Comparison of ENCODE assay signal across 12 cellular contexts in genomic region chr4:54687887-54688841, GRCh38. TPM values are rescaled to one million over a fixed set of nuclear protein-coding genes. Genes with fewer than 3 reads are reported as not detected.
DNase-seq lines count a peak whose midpoint lies in the region; ATAC-seq and TF ChIP-seq lines count a peak whose summit lies in the region.
"Had no signal": no experiment of that assay in that cellular context is flagged by ENCODE, and none has a peak within 500 bp of the region (broad histone marks: within the 10 kb centered on the region; RNA-seq: fewer than 3 reads in every experiment).

No MANE protein-coding gene starts in this region.

- no peak overlapping the region for H3K27ac ChIP-seq in CD4-positive, alpha-beta memory T cell (ENCODE audit: low read depth, low read length)
- no peak overlapping the region for H3K27ac ChIP-seq in trophoblast cell (ENCODE audit: low read depth, low read length)
- H3K27ac ChIP-seq in OCI-LY7 (ENCODE audit: low read depth, low read length, poor library complexity, severe bottlenecking) = no peak overlapping the region

- no peak overlapping the region for H3K4ac ChIP-seq in trophoblast cell (ENCODE audit: low read depth, low read length)

- H2AK5ac ChIP-seq in trophoblast cell (ENCODE audit: low read length) = no peak overlapping the region

- H3K27me3 Mint-ChIP-seq in CD4-positive, alpha-beta memory T cell = peaks cover 0 to 5% of the 10 kb centered on the region in 2 donors

- H3K27me3 ChIP-seq in CD4-positive, alpha-beta memory T cell (ENCODE audit: insufficient read depth, low read length) = no peaks in the 10 kb centered on the region
- no peaks in the 10 kb centered on the region for H3K27me3 ChIP-seq in trophoblast cell (ENCODE audit: insufficient read depth, low read length)

- no CpG with 5 or more reads among the region's 11 CpGs for WGBS in trophoblast cell (ENCODE audit: extremely low coverage, insufficient coverage, insufficient read length)

- no peak overlapping the region for H3K9ac ChIP-seq in trophoblast cell (ENCODE audit: low read length)

- peaks cover 0 to 1% (median 0%) of the 10 kb centered on the region in 8 donors for H3K9me3 Mint-ChIP-seq in CD4-positive, alpha-beta memory T cell
- H3K9me3 Mint-ChIP-seq: CD8-positive, alpha-beta memory T cell; H9 had no signal

- DNase-seq in CD4-positive, alpha-beta memory T cell = peak in 2 of 5 donors; percentile 4 to 35
- peak; percentile 2 for DNase-seq in LHCN-M2 (ENCODE audit: low read depth)
- peak; percentile 82 for DNase-seq in fibroblast of mammary gland (ENCODE audit: low read depth)
- no peak for DNase-seq in HuH-7 (ENCODE audit: low spot score)
- DNase-seq in trophoblast cell = no peak
- DNase-seq in OCI-LY7 (ENCODE audit: low spot score) = no peak
- DNase-seq in posterior cingulate gyrus = no peak
- DNase-seq: H9, NCI-H69 had no signal

- H3K18ac ChIP-seq in trophoblast cell (ENCODE audit: low read length) = no peak overlapping the region

- H4K12ac ChIP-seq in trophoblast cell (ENCODE audit: low read depth, low read length) = no peak overlapping the region

- H3K4me1 Mint-ChIP-seq in CD4-positive, alpha-beta memory T cell = peaks cover 9 to 34% (median 24%) of the 10 kb centered on the region in 4 donors

- H3K4me3 Mint-ChIP-seq in CD4-positive, alpha-beta memory T cell = peak overlapping the region in 1 of 8 donors; percentile 40
- H3K4me3 Mint-ChIP-seq: H9 had no signal

- CTCF ChIA-PET in CD4-positive, alpha-beta memory T cell (lab: Charles Lee; ENCODE audit: partially characterized antibody) = interaction anchor here (1.4 kb wide), 1 partner anchor 18 kb away, joined by 4 read pairs; no protein-coding TSS in a partner anchor
- CTCF ChIA-PET in OCI-LY7 (lab: Charles Lee; ENCODE audit: unreplicated experiment) = no interaction called here

- H3K36me3 Mint-ChIP-seq in CD4-positive, alpha-beta memory T cell = no peaks in the 10 kb centered on the region

- H4K91ac ChIP-seq in trophoblast cell (ENCODE audit: low read depth, low read length) = no peak overlapping the region

- no peak overlapping the region for H3K4me3 ChIP-seq in CD4-positive, alpha-beta memory T cell (ENCODE audit: low read length in 2 of 2)
- H3K4me3 ChIP-seq in fibroblast of mammary gland (ENCODE audit: control insufficient read depth, low read depth, low read length) (no peak overlapping the region), trophoblast cell (ENCODE audit: low read depth, low read length) (no peak overlapping the region), OCI-LY7 (ENCODE audit: low read depth, low read length, poor library complexity, severe bottlenecking) (no peak overlapping the region)

- H2BK5ac ChIP-seq in trophoblast cell (ENCODE audit: low read depth, low read length, poor library complexity) = no peak overlapping the region

- TF ChIP-seq CTCF in fibroblast of mammary gland (conservative IDR thresholded peaks at IDR 0.05; ENCODE audit: control insufficient read depth, insufficient read depth, low read depth, low read length) = no peak
- no peak for TF ChIP-seq CTCF in OCI-LY7 (conservative IDR thresholded peaks at IDR 0.05; ENCODE audit: low read length)

- intact Hi-C loops in CD4-positive, alpha-beta memory T cell (cut with micrococcal nuclease) = no loop called here
- intact Hi-C loops in OCI-LY7 (cut with micrococcal nuclease; ENCODE audit: unreplicated experiment) (no loop called here), posterior cingulate gyrus (cut with DNase I) (no loop called here)

- H3K23ac ChIP-seq in trophoblast cell (ENCODE audit: low read length) = no peak overlapping the region

- H3K36me3 ChIP-seq in CD4-positive, alpha-beta memory T cell (ENCODE audit: insufficient read depth, low read length) = no peaks in the 10 kb centered on the region
- H3K36me3 ChIP-seq in trophoblast cell (ENCODE audit: control insufficient read depth in 1 of 2, insufficient read depth in 2 of 2, low read length in 2 of 2) = no peaks in the 10 kb centered on the region
- H3K36me3 ChIP-seq in OCI-LY7 (ENCODE audit: insufficient read depth, low read length) = no peaks in the 10 kb centered on the region

- H3K9me2 ChIP-seq in OCI-LY7 (ENCODE audit: insufficient read depth, low read length) = no peaks in the 10 kb centered on the region

- H3K14ac ChIP-seq in trophoblast cell (ENCODE audit: low read length) = no peak overlapping the region

- H2AFZ ChIP-seq in trophoblast cell (ENCODE audit: insufficient read depth, low read length, poor library complexity) (no peak overlapping the region), OCI-LY7 (ENCODE audit: low read length) (no peak overlapping the region)

- no peaks in the 10 kb centered on the region for H3K79me2 ChIP-seq in trophoblast cell (ENCODE audit: control insufficient read depth, insufficient read depth, low read length, poor library complexity)
- H3K79me2 ChIP-seq in OCI-LY7 (ENCODE audit: insufficient read depth, low read depth, low read length) = no peaks in the 10 kb centered on the region

- no peaks in the 10 kb centered on the region for H3K79me1 ChIP-seq in trophoblast cell (ENCODE audit: low read length)

- H4K20me1 ChIP-seq in OCI-LY7 (ENCODE audit: insufficient read depth, low read length) = no peaks in the 10 kb centered on the region

- no TSS peak for BruUV-seq in OCI-LY7 (replicated peaks; lab: Mats Ljungman, UMichigan)

- H3K27ac Mint-ChIP-seq in CD4-positive, alpha-beta memory T cell = peak overlapping the region in 6 of 7 donors; percentile 22 to 75 (median 41)
- H3K27ac Mint-ChIP-seq: H9 had no signal

- H3K4me1 ChIP-seq in CD4-positive, alpha-beta memory T cell (ENCODE audit: insufficient read depth, low read length) = peaks cover 9% of the 10 kb centered on the region
- H3K4me1 ChIP-seq in trophoblast cell (ENCODE audit: control insufficient read depth in 1 of 2, insufficient read depth in 2 of 2, low read length in 2 of 2) (no peaks in the 10 kb centered on the region), OCI-LY7 (ENCODE audit: insufficient read depth, low read length, poor library complexity, severe bottlenecking) (no peaks in the 10 kb centered on the region)

- H2BK12ac ChIP-seq in trophoblast cell (ENCODE audit: low read length) = no peak overlapping the region

- ATAC-seq in GM21447 (IDR thresholded peaks at IDR 0.05; ENCODE audit: unreplicated experiment) = peak; percentile 52
- ATAC-seq: esophagus mucosa had no signal

- H3K9me3 ChIP-seq in CD4-positive, alpha-beta memory T cell (ENCODE audit: control insufficient read depth in 1 of 2, low read length in 2 of 2) = no peaks in the 10 kb centered on the region
- H3K9me3 ChIP-seq in trophoblast cell (ENCODE audit: insufficient read depth, low read depth, low read length) (no peaks in the 10 kb centered on the region), OCI-LY7 (ENCODE audit: low read length) (no peaks in the 10 kb centered on the region)

- POLR2A ChIA-PET in CD4-positive, alpha-beta memory T cell (lab: Charles Lee; ENCODE audit: partially characterized antibody) = interaction anchor here (0.9 to 1.1 kb wide), 2 partner anchors 22 to 30 kb away, joined by 3 to 4 read pairs; partner anchors contain the start of gene KIT
- POLR2A ChIA-PET in OCI-LY7 (lab: Charles Lee) = no interaction called here

- H4K8ac ChIP-seq in trophoblast cell (ENCODE audit: low read depth, low read length) = no peak overlapping the region

- no peak overlapping the region for H2BK120ac ChIP-seq in trophoblast cell (ENCODE audit: insufficient read depth, low read length, poor library complexity)

- H3K4me2 ChIP-seq in trophoblast cell (ENCODE audit: low read length) = no peak overlapping the region
- no peak overlapping the region for H3K4me2 ChIP-seq in OCI-LY7 (ENCODE audit: low read length)

RNA-seq across cellular contexts. Expression of gene KIT, which starts 30.4 kb away (rescaled TPM):
- 1 to 10 TPM; 2.4 to 2.9 TPM for total RNA-seq in CD4-positive, alpha-beta memory T cell
- polyA plus RNA-seq in CD4-positive, alpha-beta memory T cell = 1 to 10 TPM; 2.0 to 5.2 TPM
- total RNA-seq in LHCN-M2 (2014; rRNA removed) (not detected in 2 replicates), OCI-LY7 (2022) (not detected in 2 replicates)
- polyA plus RNA-seq in LHCN-M2 (2012) = 0.04 TPM
- polyA plus RNA-seq in trophoblast cell (2013) = 1.4 and 2.0 TPM in 2 replicates
- not detected in 2 replicates for total RNA-seq in OCI-LY7 (2014; rRNA removed; shearing (Covaris generic))

Comparison
In these comparisons a context has a peak if more than half of its experiments do, and no peak if none do; other contexts are left out.
1. DNase-seq: peak in LHCN-M2 (single experiment) and fibroblast of mammary gland (single experiment); none in HuH-7 (single experiment), trophoblast cell (0 of 2), OCI-LY7 (single experiment) and posterior cingulate gyrus (0 of 10).